ENCODE assay signal across 20 cellular contexts in genomic region chr14:51677738-51678137, GRCh38. TPM values are rescaled to one million over a fixed set of nuclear protein-coding genes. Genes with fewer than 3 reads are reported as not detected.
DNase-seq lines count a peak whose midpoint lies in the region; ATAC-seq, FAIRE-seq and TF ChIP-seq lines count a peak whose summit lies in the region.
"Had no signal": no experiment of that assay in that cellular context is flagged by ENCODE, and none has a peak within 500 bp of the region (broad histone marks: within the 10 kb centered on the region; RNA-seq: fewer than 3 reads in every experiment).

No MANE protein-coding gene starts in this region.

- DNase-seq in natural killer cell treated with Interleukin-12 subunit alpha and Interleukin-12 subunit beta and Interleukin-15 and Interleukin-18, amount 100 ng/mL, for 72 hours (ENCODE audit: low spot score) = peak; percentile 59
- DNase-seq in natural killer cell (no peak), GM12878 (ENCODE audit: low read depth, low spot score) (no peak), mesothelial cell of epicardium (ENCODE audit: low spot score in 2 of 2, unreplicated experiment in 2 of 2) (no peak), type B pancreatic cell (ENCODE audit: extremely low spot score, unreplicated experiment) (no peak), urothelium cell line (ENCODE audit: low spot score) (no peak), amniotic stem cell (lab: John Stamatoyannopoulos, UW) (no peak)
- DNase-seq: CD8-positive, alpha-beta memory T cell; DMS79 treated with DMSO at 0.1 percent for 48 hours; effector memory CD4-positive, alpha-beta T cell; heart left ventricle; naive thymus-derived CD8-positive, alpha-beta T cell; NCI-H146; NCI-H2227 treated with DMSO at 0.1 percent for 48 hours; T-helper 1 cell had no signal

- peaks cover 0 to 1% of the 10 kb centered on the region in 2 experiments; a peak in 1 of 4 replicates for H3K27me3 ChIP-seq in GM12878 (replicated peaks in 1 of 2; ENCODE audit: control insufficient read depth in 2 of 2, insufficient read depth in 2 of 2, low read length in 1 of 2)
- H3K27me3 ChIP-seq: heart left ventricle had no signal

- H4K20me1 ChIP-seq in GM12878 (ENCODE audit: control insufficient read depth, insufficient read depth) = no peaks in the 10 kb centered on the region

- no peak for TF ChIP-seq RAD21 in GM12878 (IDR thresholded peaks at IDR 0.05; ENCODE audit: insufficient read depth, low read depth, low read length)

- RAD21 ChIA-PET in GM12878 (lab: Charles Lee; ENCODE audit: unreplicated experiment) = no interaction called here

- TF ChIP-seq CTCF in natural killer cell (IDR thresholded peaks at IDR 0.05) (no peak), GM12878 (IDR thresholded peaks at IDR 0.05 in 2 of 3, conservative IDR thresholded peaks at IDR 0.05 in 1 of 3; ENCODE audit: control insufficient read depth in 2 of 3, extremely low read depth in 1 of 3, insufficient read depth in 1 of 3, low read depth in 3 of 3, low read length in 3 of 3) (no peak), mesothelial cell of epicardium (IDR thresholded peaks at IDR 0.05; ENCODE audit: unreplicated experiment) (no peak), type B pancreatic cell (conservative IDR thresholded peaks at IDR 0.05) (no peak)

- POLR2A ChIA-PET in GM12878 (lab: Charles Lee) = no interaction called here

- H3K4me1 Mint-ChIP-seq in natural killer cell treated with Interleukin-12 subunit alpha and Interleukin-12 subunit beta and Interleukin-15 and Interleukin-18, amount 100 ng/mL, for 72 hours (ENCODE audit: low read depth in 2 of 2) = no peaks in the 10 kb centered on the region
- H3K4me1 Mint-ChIP-seq in natural killer cell (no peaks in the 10 kb centered on the region), mesothelial cell of epicardium (peaks cover 53% of the 10 kb centered on the region), type B pancreatic cell (ENCODE audit: unreplicated experiment) (peaks cover 62% of the 10 kb centered on the region)
- H3K4me1 Mint-ChIP-seq: CD8-positive, alpha-beta memory T cell; central memory CD8-positive, alpha-beta T cell; naive thymus-derived CD8-positive, alpha-beta T cell had no signal

- H3K4me2 ChIP-seq in GM12878 (ENCODE audit: control insufficient read depth, insufficient read depth) = no peak overlapping the region

- no peaks in the 10 kb centered on the region for H3K79me2 ChIP-seq in GM12878 (ENCODE audit: control insufficient read depth, insufficient read depth, low read length)

- in situ Hi-C loops in GM12878 (cut with MboI) = no loop called here

- no peaks in the 10 kb centered on the region for H3K36me3 ChIP-seq in GM12878 (ENCODE audit: control insufficient read depth in 2 of 2, insufficient read depth in 2 of 2, low read length in 1 of 2)
- H3K36me3 ChIP-seq: heart left ventricle had no signal

- no peak overlapping the region for H3K9ac ChIP-seq in GM12878 (ENCODE audit: control insufficient read depth, insufficient read depth, low read length)

- CTCF ChIA-PET in GM12878 (lab: Yijun Ruan, JAX) = no interaction called here

- peaks cover 15 to 25% of the 10 kb centered on the region in 2 donors for H3K27me3 Mint-ChIP-seq in natural killer cell treated with Interleukin-12 subunit alpha and Interleukin-12 subunit beta and Interleukin-15 and Interleukin-18, amount 100 ng/mL, for 72 hours
- peaks cover 11 to 38% of the 10 kb centered on the region in 2 donors for H3K27me3 Mint-ChIP-seq in natural killer cell (ENCODE audit: low read depth in 2 of 2)
- H3K27me3 Mint-ChIP-seq in mesothelial cell of epicardium (ENCODE audit: low read depth) = no peaks in the 10 kb centered on the region
- H3K27me3 Mint-ChIP-seq in type B pancreatic cell = no peaks in the 10 kb centered on the region

- no peak overlapping the region for H3K4me3 Mint-ChIP-seq in natural killer cell treated with Interleukin-12 subunit alpha and Interleukin-12 subunit beta and Interleukin-15 and Interleukin-18, amount 100 ng/mL, for 72 hours
- H3K4me3 Mint-ChIP-seq in natural killer cell = no peak overlapping the region
- no peak overlapping the region for H3K4me3 Mint-ChIP-seq in mesothelial cell of epicardium
- H3K4me3 Mint-ChIP-seq in type B pancreatic cell = peak overlapping the region; percentile 56
- H3K4me3 Mint-ChIP-seq: CD8-positive, alpha-beta memory T cell; central memory CD8-positive, alpha-beta T cell; naive thymus-derived CD8-positive, alpha-beta T cell had no signal

- no peak overlapping the region for H3K27ac ChIP-seq in GM12878 (ENCODE audit: control insufficient read depth, insufficient read depth)

- no peak for TF ChIP-seq EP300 in GM12878 (IDR thresholded peaks at IDR 0.05; ENCODE audit: borderline replicate concordance in 1 of 2, control insufficient read depth in 1 of 2, low read depth in 2 of 2, low read length in 2 of 2)

- no peak for TF ChIP-seq POLR2A in GM12878 (IDR thresholded peaks at IDR 0.05; ENCODE audit: low read depth, low read length)

- peak; percentile 64 for FAIRE-seq in GM12878 (lab: Jason Lieb, UNC)
- FAIRE-seq in urothelium cell line (lab: Jason Lieb, UNC) = no peak
- FAIRE-seq: GM18507, islet of Langerhans had no signal

- no peak for ATAC-seq in natural killer cell treated with Interleukin-12 subunit alpha and Interleukin-12 subunit beta and Interleukin-15 and Interleukin-18, amount 100 ng/mL, for 72 hours
- ATAC-seq in natural killer cell (no peak), GM12878 (peak; percentile 29; the same call in 2 of the 3 replicates), GM19324 (IDR thresholded peaks at IDR 0.05; ENCODE audit: low FRiP score, unreplicated experiment) (no peak)
- ATAC-seq: naive thymus-derived CD8-positive, alpha-beta T cell had no signal

- H3K9me3 Mint-ChIP-seq in natural killer cell treated with Interleukin-12 subunit alpha and Interleukin-12 subunit beta and Interleukin-15 and Interleukin-18, amount 100 ng/mL, for 72 hours = no peaks in the 10 kb centered on the region
- H3K9me3 Mint-ChIP-seq in natural killer cell (no peaks in the 10 kb centered on the region), mesothelial cell of epicardium (no peaks in the 10 kb centered on the region), type B pancreatic cell (peaks cover 7% of the 10 kb centered on the region)
- H3K9me3 Mint-ChIP-seq: CD8-positive, alpha-beta memory T cell; central memory CD8-positive, alpha-beta T cell; naive thymus-derived CD8-positive, alpha-beta T cell had no signal

- BruUV-seq in GM12878 (replicated peaks; lab: Mats Ljungman, UMichigan) = no TSS peak

- no peak overlapping the region for H2AFZ ChIP-seq in GM12878 (ENCODE audit: control insufficient read depth, low read depth, low read length)

- SMC1A ChIA-PET in GM12878 (lab: Charles Lee; ENCODE audit: uncharacterized antibody, unreplicated experiment) = no interaction called here

- no peak overlapping the region for H3K4me3 ChIP-seq in GM12878
- H3K4me3 ChIP-seq: heart left ventricle, lung had no signal

- 48% methylated on average over 2 of the region's 2 CpGs for WGBS in GM12878 (ENCODE audit: insufficient coverage, insufficient replicate concordance, low lambda C conversion rate, missing lambda C conversion rate)

- no peaks in the 10 kb centered on the region for H3K4me1 ChIP-seq in GM12878 (ENCODE audit: control insufficient read depth, insufficient read depth, low read length)

- H3K9me3 ChIP-seq in GM12878 (replicated peaks; ENCODE audit: control insufficient read depth, insufficient read depth, low read length) = no peaks in the 10 kb centered on the region
- H3K9me3 ChIP-seq: heart left ventricle had no signal

- H3K36me3 Mint-ChIP-seq in natural killer cell treated with Interleukin-12 subunit alpha and Interleukin-12 subunit beta and Interleukin-15 and Interleukin-18, amount 100 ng/mL, for 72 hours = no peaks in the 10 kb centered on the region
- H3K36me3 Mint-ChIP-seq in natural killer cell (no peaks in the 10 kb centered on the region), mesothelial cell of epicardium (no peaks in the 10 kb centered on the region), type B pancreatic cell (peaks cover 19% of the 10 kb centered on the region)
- H3K36me3 Mint-ChIP-seq: CD8-positive, alpha-beta memory T cell had no signal

- intact Hi-C loops in natural killer cell (cut with micrococcal nuclease) = no loop called here
- intact Hi-C loops in GM12878 (cut with micrococcal nuclease; ENCODE audit: unreplicated experiment) = no loop called here

- no peak overlapping the region for H3K27ac Mint-ChIP-seq in natural killer cell treated with Interleukin-12 subunit alpha and Interleukin-12 subunit beta and Interleukin-15 and Interleukin-18, amount 100 ng/mL, for 72 hours
- H3K27ac Mint-ChIP-seq in natural killer cell (no peak overlapping the region), mesothelial cell of epicardium (peak overlapping the region; percentile 92), type B pancreatic cell (peak overlapping the region; percentile 71)
- H3K27ac Mint-ChIP-seq: CD8-positive, alpha-beta memory T cell; naive thymus-derived CD8-positive, alpha-beta T cell had no signal

TF ChIP-seq in GM12878, 131 proteins besides CTCF, POLR2A, EP300 and RAD21 (continues in another document):
- no peak for TF ChIP-seq FOXK2 (IDR thresholded peaks at IDR 0.05)

RNA-seq across cellular contexts. Expression of gene FRMD6, which starts 26.0 kb away (rescaled TPM):
- total RNA-seq in natural killer cell treated with Interleukin-12 subunit alpha and Interleukin-12 subunit beta and Interleukin-15 and Interleukin-18, amount 100 ng/mL, for 72 hours = 1 to 10 TPM; 2.5 to 3.0 TPM
- 1 to 10 TPM; 1.5 to 3.8 (median 2.3) TPM for total RNA-seq in natural killer cell
- total RNA-seq in GM12878 (2013; cell fraction: nucleolus; rRNA removed) = 1.8 and 2.2 TPM in 2 replicates
- 4.0 and 7.8 TPM in 2 replicates for total RNA-seq in GM12878 (2014; rRNA removed)
- total RNA-seq in GM12878 (2014; rRNA removed; fragmentation: Illumina TruSeq; extraction: Trizol) = 3.5 and 5.5 TPM in 2 replicates
- 3.9 and 6.7 TPM in 2 replicates for total RNA-seq in GM12878 (2021)
- 1.0 TPM for polyA plus RNA-seq in GM12878 (2011; ENCODE audit: low read depth)
- 0.76 and 0.86 TPM in 2 replicates for polyA plus RNA-seq in GM12878 (2011; rRNA removed)
- 0.72 and 0.75 TPM in 2 replicates for polyA plus RNA-seq in GM12878 (2011; cell fraction: cytosol; rRNA removed)
- polyA plus RNA-seq in GM12878 (2011; cell fraction: nucleus; rRNA removed) = 0.70 and 1.2 TPM in 2 replicates
- 0.83 and 1.4 TPM in 2 replicates for polyA plus RNA-seq in GM12878 (2012)
- 3.1 and 3.5 TPM in 2 replicates for polyA plus RNA-seq in GM12878 (2014; fragmentation: Illumina TruSeq; extraction: Trizol)
- polyA plus RNA-seq in GM12878 (2014; fragmentation: Nextera tagmentation; extraction: Ambion mirVana) = 1 to 10 TPM; 1.1 to 1.6 TPM
- 3.2 and 3.9 TPM in 2 replicates for polyA plus RNA-seq in GM12878 (2014; rRNA removed)
- polyA plus RNA-seq in GM12878 (2016; fragmentation: Nextera tagmentation; extraction: Ambion mirVana) = 1 to 10 TPM; 5.2 to 6.6 TPM
- polyA minus RNA-seq in GM12878 (2011; rRNA and poly(A)+ RNA removed) = 2.1 and 2.6 TPM in 2 replicates
- polyA minus RNA-seq in GM12878 (2011; cell fraction: cytosol; rRNA and poly(A)+ RNA removed) = 0.67 and 1.7 TPM in 2 replicates
- 0.60 and 2.5 TPM in 2 replicates for polyA minus RNA-seq in GM12878 (2011; cell fraction: nucleus; rRNA and poly(A)+ RNA removed)
- 43.4 to 51.8 TPM (median 46.6 TPM) in 3 replicates for total RNA-seq in mesothelial cell of epicardium
- total RNA-seq in type B pancreatic cell (ENCODE audit: low replicate concordance) = 44.4 and 71.3 TPM in 2 replicates

Comparison
In these comparisons a context has a peak if more than half of its experiments do, and no peak if none do; other contexts are left out.
1. H3K27ac Mint-ChIP-seq: peak in mesothelial cell of epicardium (single experiment) and type B pancreatic cell (single experiment); none in natural killer cell treated with Interleukin-12 subunit alpha and Interleukin-12 subunit beta and Interleukin-15 and Interleukin-18, amount 100 ng/mL, for 72 hours (0 of 2) and natural killer cell (0 of 2).